Comparison of ENCODE assay signal across 15 cellular contexts in genomic region chr7:36161996-36162395, GRCh38. TPM values are rescaled to one million over a fixed set of nuclear protein-coding genes. Genes with fewer than 3 reads are reported as not detected.
DNase-seq lines count a peak whose midpoint lies in the region; ATAC-seq and TF ChIP-seq lines count a peak whose summit lies in the region.
"Had no signal": no experiment of that assay in that cellular context is flagged by ENCODE, and none has a peak within 500 bp of the region (broad histone marks: within the 10 kb centered on the region; RNA-seq: fewer than 3 reads in every experiment).

No MANE protein-coding gene starts in this region.

- in situ Hi-C loops in mammary epithelial cell (cut with MboI; ENCODE audit: low sequenced_read_pairs in 2 of 2) = no loop called here

- no peak for TF ChIP-seq CTCF in mammary epithelial cell (conservative IDR thresholded peaks at IDR 0.05 in 1 of 2, IDR thresholded peaks at IDR 0.05 in 1 of 2; ENCODE audit: extremely low read depth in 1 of 2, insufficient read depth in 1 of 2, low read depth in 1 of 2, low read length in 2 of 2)
- no peak for TF ChIP-seq CTCF in psoas muscle (IDR thresholded peaks at IDR 0.05)

- H2AFZ ChIP-seq in mammary epithelial cell (ENCODE audit: low read depth, low read length) = no peak overlapping the region
- H2AFZ ChIP-seq: GM23248 had no signal

- DNase-seq in NCI-H2227 (lab: John Stamatoyannopoulos, UW; ENCODE audit: unreplicated experiment) = peak; percentile 2
- no peak for DNase-seq in NCI-H2227 treated with DMSO at 0.1 percent for 48 hours (lab: John Stamatoyannopoulos, UW)
- DNase-seq in NCI-H2029 (lab: John Stamatoyannopoulos, UW) = peak; percentile 89
- peak; percentile 69 for DNase-seq in mammary epithelial cell
- no peak for DNase-seq in psoas muscle
- no peak for DNase-seq in HK-2 (ENCODE audit: unreplicated experiment)
- no peak for DNase-seq in stimulated activated CD4-positive, alpha-beta T cell treated with anti-CD3 and anti-CD28 coated beads, Interleukin-15, amount 100 ng/mL, for 24 hours
- DNase-seq: activated naive CD8-positive, alpha-beta T cell treated with anti-CD3 and anti-CD28 coated beads for 36 hours; colonic mucosa; DMS79 treated with DMSO at 0.1 percent for 48 hours; GM23248; NCI-H1048; posterior cingulate gyrus had no signal

- H4K20me1 ChIP-seq in mammary epithelial cell (ENCODE audit: insufficient read depth, low read length) = no peaks in the 10 kb centered on the region

- ATAC-seq in psoas muscle (peak; percentile 32 to 40 (median 40)), HG02678 (IDR thresholded peaks at IDR 0.05; ENCODE audit: unreplicated experiment) (no peak)

- intact Hi-C loops in mammary epithelial cell (cut with micrococcal nuclease) (no loop called here), psoas muscle (cut with DNase I) (no loop called here)

- BruUV-seq in mammary epithelial cell (replicated peaks; lab: Mats Ljungman, UMichigan) = no TSS peak

- CTCF ChIA-PET in mammary epithelial cell (lab: Charles Lee; ENCODE audit: low non-redundant PET) = no interaction called here

- dilution Hi-C loops in mammary epithelial cell (cut with HindIII; ENCODE audit: low sequenced_read_pairs) = loop anchor here (5.0 kb wide), 1 partner anchor 45 kb away; no protein-coding TSS in a partner anchor

- H3K27ac ChIP-seq in mammary epithelial cell (ENCODE audit: insufficient read depth, low read depth, low read length) = no peak overlapping the region
- H3K27ac ChIP-seq in psoas muscle = no peak overlapping the region
- H3K27ac ChIP-seq: colonic mucosa, GM23248 had no signal

- no peaks in the 10 kb centered on the region for H3K27me3 ChIP-seq in mammary epithelial cell (ENCODE audit: insufficient read depth, low read length)
- H3K27me3 ChIP-seq in psoas muscle (ENCODE audit: insufficient read depth in 3 of 3, low read length in 2 of 3) = no peaks in the 10 kb centered on the region
- H3K27me3 ChIP-seq: colonic mucosa, vagina had no signal

- no peak overlapping the region for H3K4me2 ChIP-seq in mammary epithelial cell (ENCODE audit: insufficient read depth, low read depth, low read length)

- H3K36me3 ChIP-seq in mammary epithelial cell (ENCODE audit: insufficient read depth, low read length) = no peaks in the 10 kb centered on the region
- H3K36me3 ChIP-seq in psoas muscle (ENCODE audit: insufficient read depth in 1 of 2, low read depth in 1 of 2) = no peaks in the 10 kb centered on the region
- H3K36me3 ChIP-seq: colonic mucosa, vagina had no signal

- H3K9ac ChIP-seq in mammary epithelial cell (ENCODE audit: insufficient read depth, low read length) = no peak overlapping the region
- H3K9ac ChIP-seq: GM23248 had no signal

- H3K79me2 ChIP-seq in mammary epithelial cell (ENCODE audit: insufficient read depth, low read length) = no peaks in the 10 kb centered on the region

- WGBS in mammary epithelial cell (ENCODE audit: low coverage, missing lambda C conversion rate) = 100% methylated on average over 1 of the region's 1 CpG
- WGBS in psoas muscle, 3 donors = 75 to 90% (median 78%) methylated on average over 1 of the region's 1 CpG

- no peak overlapping the region for H3K4me3 ChIP-seq in mammary epithelial cell (replicated peaks in 1 of 3; ENCODE audit: insufficient read depth in 1 of 3, low read depth in 2 of 3, low read length in 3 of 3)
- H3K4me3 ChIP-seq in psoas muscle = no peak overlapping the region
- H3K4me3 ChIP-seq: colonic mucosa, GM23248, vagina had no signal

- no peaks in the 10 kb centered on the region for H3K9me3 ChIP-seq in mammary epithelial cell (replicated peaks; ENCODE audit: insufficient read depth, low read length)
- H3K9me3 ChIP-seq in psoas muscle = no peaks in the 10 kb centered on the region
- H3K9me3 ChIP-seq: colonic mucosa, vagina had no signal

- H3K4me1 ChIP-seq in mammary epithelial cell (ENCODE audit: insufficient read depth, low read length) (peaks cover 21% of the 10 kb centered on the region), psoas muscle (peaks cover 79% of the 10 kb centered on the region)
- H3K4me1 ChIP-seq: colonic mucosa had no signal

RNA-seq across cellular contexts. Expression of gene EEPD1, which starts 8.9 kb away (rescaled TPM):
- 1 to 10 TPM; 1.9 to 2.0 TPM for total RNA-seq in mammary epithelial cell
- 1.5 TPM for polyA plus RNA-seq in mammary epithelial cell
- polyA minus RNA-seq in mammary epithelial cell = 0.21 TPM
- 10 to 100 TPM; 13.3 to 51.3 (median 32.7) TPM for total RNA-seq in psoas muscle
- polyA plus RNA-seq in psoas muscle = 10 to 100 TPM in 2 of 3 donors, 1 to 10 TPM in 1; 7.3 to 61.2 (median 45.5) TPM

Comparison
In these comparisons a context has a peak if more than half of its experiments do, and no peak if none do; other contexts are left out.
1. DNase-seq: peak in NCI-H2227 (single experiment), NCI-H2029 (single experiment) and mammary epithelial cell (single experiment); none in NCI-H2227 treated with DMSO at 0.1 percent for 48 hours (single experiment), psoas muscle (0 of 2), HK-2 (single experiment) and stimulated activated CD4-positive, alpha-beta T cell treated with anti-CD3 and anti-CD28 coated beads, Interleukin-15, amount 100 ng/mL, for 24 hours (single experiment).
2. RNA of gene EEPD1, which starts 8.9 kb away (total RNA-seq): 13.3 to 51.3 TPM in psoas muscle; 1.9 to 2.0 TPM in mammary epithelial cell; every median in the first group is over 4 times any median in the second.